ENCODE assay signal across 2 cellular contexts in genomic region chr3:9903238-9903624, GRCh38.
TF ChIP-seq lines count a peak whose summit lies in the region.

No MANE protein-coding gene starts in this region.

TF ChIP-seq in A549, 52 proteins besides CTCF, POLR2A, EP300 and RAD21:
- TF ChIP-seq ESRRA (IDR thresholded peaks at IDR 0.05; ENCODE audit: borderline replicate concordance, low read length), result no peak

TF ChIP-seq in K562, 482 proteins besides CTCF, POLR2A, EP300 and RAD21:
- no peak for TF ChIP-seq ZFP36 (IDR thresholded peaks at IDR 0.05; ENCODE audit: low read depth, low read length, partially characterized antibody)
- peak; percentile 70 for TF ChIP-seq EGR1 (conservative IDR thresholded peaks at IDR 0.05)
- peak; percentile 4; the same call in 1 of the 2 replicates for TF ChIP-seq JUND (IDR thresholded peaks at IDR 0.05; ENCODE audit: borderline replicate concordance, low read depth, low read length)
- TF ChIP-seq JUND (tag; IDR thresholded peaks at IDR 0.05; ENCODE audit: borderline replicate concordance, low read depth, low read length), result no peak
- peak; percentile 6; the same call in 1 of the 2 replicates for TF ChIP-seq MAX (CRISPR knock-in tag; IDR thresholded peaks at IDR 0.05)
